ENCODE assay signal across 20 cellular contexts in the genomic region with DNA sequence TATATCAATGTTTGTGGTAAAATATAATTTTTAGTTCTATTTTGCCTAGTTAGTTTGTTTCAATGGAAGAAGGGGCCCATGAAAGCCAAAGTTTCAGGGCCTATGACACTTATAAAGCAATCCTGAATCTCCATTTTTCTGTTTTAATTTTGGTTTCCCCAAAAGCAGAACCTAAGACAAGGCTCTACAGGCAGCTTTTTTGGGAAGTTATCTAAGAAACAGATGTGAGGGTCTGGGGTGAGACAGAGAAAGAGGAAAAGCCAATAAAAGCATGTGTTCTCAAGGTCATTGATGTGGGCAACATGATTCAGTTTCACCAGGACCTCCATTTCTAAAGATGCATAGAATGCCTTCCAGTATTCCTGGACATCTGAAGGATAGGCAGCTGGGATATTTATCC.
"Had no signal": no experiment of that assay in that cellular context is flagged by ENCODE, and none has a peak within 500 bp of the region (broad histone marks: within the 10 kb centered on the region; RNA-seq: fewer than 3 reads in every experiment).

No MANE protein-coding gene starts in this region.

- H3K4me1 ChIP-seq: colonic mucosa, foreskin keratinocyte, gastroesophageal sphincter, left lung had no signal

- H3K4me3 ChIP-seq: colonic mucosa, gastroesophageal sphincter, heart left ventricle, left lung, lung, mucosa of descending colon had no signal

- H3K36me3 ChIP-seq: colonic mucosa, gastroesophageal sphincter, heart left ventricle, left lung had no signal

- H3K27me3 ChIP-seq: colonic mucosa, foreskin keratinocyte, gastroesophageal sphincter, heart left ventricle, left lung had no signal

- ATAC-seq: effector memory CD8-positive, alpha-beta T cell; foreskin keratinocyte; gastroesophageal sphincter; heart left ventricle; left cardiac atrium; left ventricle myocardium superior had no signal

- H3K27ac ChIP-seq: colonic mucosa, epithelial cell of prostate, foreskin keratinocyte, gastroesophageal sphincter, heart left ventricle, left lung had no signal

- DNase-seq: colonic mucosa; cortex of kidney; effector CD8-positive, alpha-beta T cell; effector memory CD8-positive, alpha-beta T cell; endodermal cell; erythroblast; foreskin keratinocyte; heart left ventricle; hippocampal formation; left cardiac atrium; left lung; left ventricle myocardium superior; mammary epithelial cell; mesendoderm; midbrain; mucosa of descending colon; naive B cell had no signal

- H3K9me3 ChIP-seq: colonic mucosa, mucosa of descending colon had no signal
